In genomic region chr2:162916286-162916801, GRCh38 we compare ENCODE assay signal across 17 cellular contexts.
"Had no signal": no experiment of that assay in that cellular context is flagged by ENCODE, and none has a peak within 500 bp of the region (broad histone marks: within the 10 kb centered on the region; RNA-seq: fewer than 3 reads in every experiment).

No MANE protein-coding gene starts in this region.

- ATAC-seq: Panc1 had no signal

- H3K36me3 ChIP-seq: SJSA1 had no signal

- H3K4me3 ChIP-seq: SJSA1, SK-N-MC had no signal

- H3K4me1 ChIP-seq: SJSA1 had no signal

- DNase-seq: KBM-7, NCI-H1092, NCI-H1105 treated with DMSO at 0.1 percent for 48 hours, NCI-H1417 treated with DMSO at 0.1 percent for 48 hours, NCI-H1694 treated with DMSO at 0.1 percent for 48 hours, NCI-H1930, NCI-H2081, NCI-H2107, NCI-H2227 treated with DMSO at 0.1 percent for 48 hours, NCI-H524, NCI-H526 treated with DMSO at 0.1 percent for 48 hours, NCI-H748 treated with DMSO at 0.1 percent for 48 hours, SIG-M5 had no signal

- H3K27ac ChIP-seq: RWPE1, SJSA1, SK-N-MC had no signal

- H3K27me3 ChIP-seq: SJSA1 had no signal

- H3K9me3 ChIP-seq: SJSA1 had no signal
